8 cellular contexts compared by ENCODE assay signal in genomic region chr4:17613761-17614415, GRCh38. TPM values are rescaled to one million over a fixed set of nuclear protein-coding genes. Genes with fewer than 3 reads are reported as not detected.
A peak's percentile ranks its signal among the peaks of the same experiment; 100 is the strongest.
DNase-seq lines count a peak whose midpoint lies in the region; ATAC-seq, FAIRE-seq and TF ChIP-seq lines count a peak whose summit lies in the region.

No MANE protein-coding gene starts in this region.

- DNase-seq in NB4 (ENCODE audit: low read depth) (peak; percentile 72), left ventricle myocardium superior (no peak), sigmoid colon (peak; percentile 76), GM12892 (ENCODE audit: insufficient read length) (no peak), GM10266 (ENCODE audit: extremely low spot score) (no peak)

- no peak for TF ChIP-seq EP300 in sigmoid colon (IDR thresholded peaks at IDR 0.05)

- H3K4me1 Mint-ChIP-seq in activated naive CD8-positive, alpha-beta T cell (ENCODE audit: low read depth): peaks cover 40% of the 10 kb centered on the region

- CTCF ChIA-PET in HEK293 (lab: Yijun Ruan, JAX): interaction anchor here (0.7 kb wide), 1 partner anchor 72 kb away, joined by 4 read pairs; no protein-coding TSS in a partner anchor

- WGBS in sigmoid colon, 2 donors: 0 to 1% methylated on average over 23 of the region's 23 CpGs

- intact Hi-C loops in left ventricle myocardium superior (cut with micrococcal nuclease): no loop called here
- intact Hi-C loops in sigmoid colon (cut with DNase I): loop anchor here (1.0 kb wide), 2 partner anchors 37 to 65 kb away; partner anchors contain the start of gene LAP3

- peak overlapping the region; percentile 99 for H3K27ac Mint-ChIP-seq in activated naive CD8-positive, alpha-beta T cell

- no peak for FAIRE-seq in GM12892 (lab: Jason Lieb, UNC)

- TF ChIP-seq CTCF in HEK293 (tag by site-specific recombination; IDR thresholded peaks at IDR 0.05) (no peak), NB4 (IDR thresholded peaks at IDR 0.05; ENCODE audit: low read depth, low read length) (no peak), sigmoid colon (IDR thresholded peaks at IDR 0.05) (no peak), GM10266 (IDR thresholded peaks at IDR 0.05; ENCODE audit: control insufficient read depth, insufficient read depth, low read depth, missing control alignments) (no peak)

- TF ChIP-seq POLR2A in NB4 (IDR thresholded peaks at IDR 0.05; ENCODE audit: extremely low read depth, insufficient read length) (no peak), sigmoid colon (IDR thresholded peaks at IDR 0.05) (no peak), GM12892 (IDR thresholded peaks at IDR 0.05; ENCODE audit: low read depth, low read length) (no peak)

- H3K9me3 ChIP-seq in HEK293 (ENCODE audit: control insufficient read depth, insufficient read depth, low read depth, low read length) (no peaks in the 10 kb centered on the region), sigmoid colon (no peaks in the 10 kb centered on the region)

- POLR2A ChIA-PET in HEK293 (lab: Yijun Ruan, JAX): interaction anchor here (0.6 to 2.0 kb wide), 4 partner anchors 10 to 197 kb away, joined by 3 to 10 read pairs (median 3); partner anchors contain the start of genes DCAF16 and NCAPG

- no peaks in the 10 kb centered on the region for H3K27me3 Mint-ChIP-seq in activated naive CD8-positive, alpha-beta T cell

- peak; percentile 35 for ATAC-seq in GM18508 (IDR thresholded peaks at IDR 0.05; ENCODE audit: insufficient read depth, unreplicated experiment)
- peak; percentile 77 for ATAC-seq in left ventricle myocardium superior

- H3K4me3 Mint-ChIP-seq in activated naive CD8-positive, alpha-beta T cell: peak overlapping the region; percentile 99

- no peaks in the 10 kb centered on the region for H3K9me3 Mint-ChIP-seq in activated naive CD8-positive, alpha-beta T cell (ENCODE audit: low read depth)

- H3K4me3 ChIP-seq in HEK293 (ENCODE audit: low read depth, low read length) (peak overlapping the region; percentile 80), NB4 (ENCODE audit: low read depth, low read length) (peak overlapping the region; percentile 85), sigmoid colon (peak overlapping the region; percentile 60 to 96 (median 88))

- no peaks in the 10 kb centered on the region for H3K27me3 ChIP-seq in sigmoid colon

- no peaks in the 10 kb centered on the region for H3K4me1 ChIP-seq in HEK293 (ENCODE audit: control insufficient read depth, insufficient read depth, low read length)
- H3K4me1 ChIP-seq in sigmoid colon: peaks cover 0 to 42% (median 33%) of the 10 kb centered on the region in 4 donors

- H3K36me3 Mint-ChIP-seq in activated naive CD8-positive, alpha-beta T cell: peaks cover 4% of the 10 kb centered on the region

- peaks cover 0 to 25% of the 10 kb centered on the region in 2 experiments; a peak in 2 of 3 replicates for H3K36me3 ChIP-seq in HEK293 (ENCODE audit: control insufficient read depth in 2 of 2, insufficient read depth in 1 of 2, low read length in 2 of 2)
- peaks cover 0 to 23% (median 0%) of the 10 kb centered on the region in 4 donors for H3K36me3 ChIP-seq in sigmoid colon

- H3K27ac ChIP-seq in HEK293 (ENCODE audit: extremely low read depth, low read depth, low read length) (no peak overlapping the region), sigmoid colon (peak overlapping the region; percentile 79 to 90 (median 86))

TF ChIP-seq in HEK293, 187 proteins besides CTCF, POLR2A, EP300 and RAD21 (continues in another document):
- no peak for TF ChIP-seq ZIC2 (tag by site-specific recombination; IDR thresholded peaks at IDR 0.05)
- TF ChIP-seq ATF2 (tag by site-specific recombination; IDR thresholded peaks at IDR 0.05; ENCODE audit: low read depth): no peak
- no peak for TF ChIP-seq KLF9 (tag by site-specific recombination; IDR thresholded peaks at IDR 0.05; ENCODE audit: low read depth)
- no peak for TF ChIP-seq ZBTB17 (tag by site-specific recombination; IDR thresholded peaks at IDR 0.05)
- TF ChIP-seq ZNF610 (tag by site-specific recombination; IDR thresholded peaks at IDR 0.05; ENCODE audit: borderline replicate concordance): no peak
- no peak for TF ChIP-seq EGR2 (tag by site-specific recombination; IDR thresholded peaks at IDR 0.05; ENCODE audit: low read depth)
- TF ChIP-seq ZNF692 (tag by site-specific recombination; IDR thresholded peaks at IDR 0.05): no peak
- no peak for TF ChIP-seq ZNF23 (tag by site-specific recombination; IDR thresholded peaks at IDR 0.05; ENCODE audit: borderline replicate concordance)
- TF ChIP-seq ZNF623 (tag by site-specific recombination; IDR thresholded peaks at IDR 0.05): no peak
- TF ChIP-seq HOXA7 (CRISPR knock-in tag; IDR thresholded peaks at IDR 0.05; ENCODE audit: borderline replicate concordance): no peak
- no peak for TF ChIP-seq ZNF660 (tag by site-specific recombination; IDR thresholded peaks at IDR 0.05)
- no peak for TF ChIP-seq ZNF394 (tag by site-specific recombination; IDR thresholded peaks at IDR 0.05; ENCODE audit: borderline replicate concordance)
- TF ChIP-seq PRDM10 (tag by site-specific recombination; IDR thresholded peaks at IDR 0.05): 0 out of 2 replicates have a peak, but pooled peaks have one; percentile 20
- no peak for TF ChIP-seq HOXD13 (CRISPR knock-in tag; IDR thresholded peaks at IDR 0.05; ENCODE audit: borderline replicate concordance)
- 0 out of 2 replicates have a peak, but pooled peaks have one; percentile 13 for TF ChIP-seq ZNF423 (tag by site-specific recombination; IDR thresholded peaks at IDR 0.05)
- no peak for TF ChIP-seq ZNF350 (tag by site-specific recombination; IDR thresholded peaks at IDR 0.05)
- TF ChIP-seq KLF8 (tag by site-specific recombination; IDR thresholded peaks at IDR 0.05): no peak
- peak; percentile 92 for TF ChIP-seq ZNF362 (tag by site-specific recombination; IDR thresholded peaks at IDR 0.05)

RNA-seq across cellular contexts. Expression of gene MED28, which starts 0.6 kb away (rescaled TPM):
- total RNA-seq in left ventricle myocardium superior (23.4 TPM), sigmoid colon (10 to 100 TPM; 17.1 to 24.0 (median 18.7) TPM)
- 10 to 100 TPM in 1 of 3 donors, 1 to 10 TPM in 2; 8.4 to 15.2 (median 9.2) TPM for polyA plus RNA-seq in sigmoid colon
- polyA plus RNA-seq in GM12892 (2012; ENCODE audit: missing spikeins): 42.2 TPM

RNA-seq across cellular contexts. Expression of gene LAP3, which starts 36.9 kb away (rescaled TPM):
- total RNA-seq in left ventricle myocardium superior (55.6 TPM), sigmoid colon (10 to 100 TPM; 37.1 to 69.9 (median 51.3) TPM)
- 100 to 1,000 TPM in 1 of 3 donors, 10 to 100 TPM in 2; 55.3 to 126 (median 70.1) TPM for polyA plus RNA-seq in sigmoid colon
- polyA plus RNA-seq in GM12892 (2012; ENCODE audit: missing spikeins): 188 TPM

Comparison
In these comparisons a context has a peak if more than half of its experiments do, and no peak if none do; other contexts are left out.
1. DNase-seq: peak in NB4 (single experiment) and sigmoid colon (single experiment); none in left ventricle myocardium superior (single experiment), GM12892 (single experiment) and GM10266 (single experiment).
2. Peak in every context shown above with its lines, with median percentiles within 50 percentile points of each other: H3K4me3 ChIP-seq.